Comparison of ENCODE assay signal across 8 cellular contexts in the genomic region with DNA sequence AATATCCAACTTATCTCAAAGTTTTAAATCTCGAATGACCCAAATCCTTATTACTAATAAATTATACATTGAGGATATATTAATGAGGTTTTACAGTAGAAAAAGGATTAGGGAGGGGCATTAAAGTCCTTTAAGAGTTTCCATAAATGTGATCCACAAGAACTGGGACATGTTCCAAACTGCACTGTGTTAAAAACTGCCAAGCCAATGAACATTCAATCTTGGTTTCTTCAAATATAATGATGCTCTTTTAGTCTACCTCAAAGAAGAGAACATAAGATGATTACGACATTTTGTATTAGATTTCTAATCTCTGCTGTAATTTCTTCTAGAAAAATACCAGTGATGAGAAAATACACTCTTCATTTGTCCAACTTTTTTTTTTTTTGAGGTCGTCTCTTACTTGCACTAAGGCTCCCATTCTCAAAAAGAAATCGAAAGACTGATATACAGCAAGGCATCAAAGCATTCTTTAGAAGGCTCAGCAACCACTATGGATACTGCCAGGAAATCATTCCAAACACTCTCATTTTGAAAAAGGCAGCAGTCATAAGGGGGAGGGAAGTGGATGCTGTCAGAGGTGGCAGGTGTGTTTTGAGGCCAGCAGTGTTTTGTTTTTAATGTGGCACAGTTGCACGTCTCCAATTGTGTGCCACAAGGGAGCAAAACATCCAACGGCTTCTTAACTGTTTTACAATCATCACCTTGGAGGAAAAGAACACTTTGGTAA. TPM values are rescaled to one million over a fixed set of nuclear protein-coding genes. Genes with fewer than 3 reads are reported as not detected.
DNase-seq lines count a peak whose midpoint lies in the region; ATAC-seq and TF ChIP-seq lines count a peak whose summit lies in the region.

No MANE protein-coding gene starts in this region.

- H3K9me3 Mint-ChIP-seq in WTC11: no peaks in the 10 kb centered on the region

- POLR2A ChIA-PET in BJ (lab: Charles Lee): interaction anchor here (0.7 kb wide), 1 partner anchor 35 kb away, joined by 4 read pairs; no protein-coding TSS in a partner anchor
- POLR2A ChIA-PET in WTC11 (lab: Charles Lee): interaction anchor here (0.7 kb wide), 1 partner anchor 11 kb away, joined by 6 read pairs; no protein-coding TSS in a partner anchor

- TF ChIP-seq CTCF in BJ (IDR thresholded peaks at IDR 0.05; ENCODE audit: insufficient read depth, low read depth, low read length) (no peak), HL-60 (IDR thresholded peaks at IDR 0.05; ENCODE audit: insufficient read depth, low read length) (no peak), WTC11 (IDR thresholded peaks at IDR 0.05) (no peak)

- DNase-seq in BJ (ENCODE audit: low read depth) (no peak), HL-60 (ENCODE audit: low read depth in 1 of 2, low spot score in 1 of 2) (no peak), WTC11 (ENCODE audit: low spot score) (no peak), cerebellum (ENCODE audit: low spot score) (no peak), mucosa of gallbladder (ENCODE audit: low spot score) (no peak), HK-2 (ENCODE audit: unreplicated experiment) (no peak)

- H3K36me3 ChIP-seq in BJ (ENCODE audit: control insufficient read depth, insufficient read depth, low read length) (no peaks in the 10 kb centered on the region), iPS-18a (ENCODE audit: control insufficient read depth, low read depth, low read length) (peaks cover 13% of the 10 kb centered on the region)

- no peak overlapping the region for H3K9ac ChIP-seq in iPS-18a (ENCODE audit: low read length)

- peaks cover 14% of the 10 kb centered on the region for H3K36me3 Mint-ChIP-seq in WTC11

- H3K4me1 Mint-ChIP-seq in WTC11: peaks cover 60% of the 10 kb centered on the region

- H3K9me3 ChIP-seq in iPS-18a (ENCODE audit: control insufficient read depth, low read depth, low read length): no peaks in the 10 kb centered on the region

- ATAC-seq in WTC11: no peak
- no peak for ATAC-seq in HG02870 (IDR thresholded peaks at IDR 0.05; ENCODE audit: unreplicated experiment)

- H3K27ac ChIP-seq in HL-60 (replicated peaks) (peak overlapping the region; percentile 92; the same call in 1 of the 2 replicates), iPS-18a (ENCODE audit: low read length) (no peak overlapping the region)

- peak overlapping the region; percentile 89 for H3K4me3 Mint-ChIP-seq in WTC11

- H3K27ac Mint-ChIP-seq in WTC11: peak overlapping the region; percentile 88

- CTCF ChIA-PET in BJ (lab: Yijun Ruan, JAX): interaction anchor here (0.6 kb wide), 1 partner anchor 12 kb away, joined by 3 read pairs; no protein-coding TSS in a partner anchor
- CTCF ChIA-PET in WTC11 (lab: Charles Lee): interaction anchor here (0.8 kb wide), 1 partner anchor 51 kb away, joined by 5 read pairs; no protein-coding TSS in a partner anchor

- H3K4me1 ChIP-seq in iPS-18a (ENCODE audit: control insufficient read depth, low read depth, low read length): peaks cover 38% of the 10 kb centered on the region

- H3K27me3 Mint-ChIP-seq in WTC11 (ENCODE audit: low read depth): no peaks in the 10 kb centered on the region

- H3K27me3 ChIP-seq in BJ (ENCODE audit: control insufficient read depth, insufficient read depth, low read length): no peaks in the 10 kb centered on the region
- no peaks in the 10 kb centered on the region for H3K27me3 ChIP-seq in HL-60 (ENCODE audit: insufficient read depth, poor library complexity, severe bottlenecking)
- H3K27me3 ChIP-seq in iPS-18a (ENCODE audit: control insufficient read depth, insufficient read depth, low read length): no peaks in the 10 kb centered on the region

- H3K4me3 ChIP-seq in BJ (ENCODE audit: low read depth, low read length): peak overlapping the region; percentile 87
- H3K4me3 ChIP-seq in HL-60 (replicated peaks; ENCODE audit: insufficient read depth, low read length): peak overlapping the region; percentile 13
- peak overlapping the region; percentile 87 for H3K4me3 ChIP-seq in iPS-18a (ENCODE audit: low read length)

TF ChIP-seq in WTC11, 78 proteins besides CTCF, POLR2A, EP300 and RAD21 (continues in another document):
- TF ChIP-seq TEAD4 (CRISPR knock-in tag; IDR thresholded peaks at IDR 0.05): no peak
- TF ChIP-seq, protein P1, sequence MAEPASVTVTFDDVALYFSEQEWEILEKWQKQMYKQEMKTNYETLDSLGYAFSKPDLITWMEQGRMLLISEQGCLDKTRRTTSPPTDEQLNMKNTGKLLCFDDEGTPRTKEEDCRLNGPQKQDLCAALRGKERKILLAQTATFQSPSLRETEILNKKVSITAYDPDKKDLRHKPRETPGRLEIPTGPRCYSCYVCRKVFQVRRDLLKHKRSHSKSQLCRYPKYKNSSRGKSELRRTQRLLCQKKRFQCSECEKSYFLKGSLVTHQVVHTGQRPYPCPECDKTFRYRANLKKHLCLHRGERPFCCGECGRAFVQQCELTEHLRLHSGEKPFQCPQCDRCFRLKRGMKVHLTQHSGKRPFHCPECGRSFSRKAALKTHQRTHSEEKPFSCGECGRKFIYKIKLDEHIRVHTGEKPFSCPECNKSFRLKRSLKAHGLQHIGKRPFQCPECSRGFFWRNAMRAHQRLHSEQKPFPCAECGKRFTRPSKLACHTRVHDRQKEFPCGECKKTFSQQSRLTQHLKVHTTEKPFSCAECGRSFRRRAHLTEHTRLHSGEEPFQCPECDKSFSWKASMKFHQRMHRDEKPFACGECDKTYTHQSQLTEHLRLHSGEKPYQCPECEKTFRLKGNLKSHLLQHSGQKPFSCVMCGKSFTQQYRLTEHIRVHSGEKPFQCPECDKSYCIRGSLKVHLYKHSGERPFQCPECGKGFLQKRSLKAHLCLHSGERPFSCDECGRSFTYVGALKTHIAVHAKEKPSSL (CRISPR knock-in tag; conservative IDR thresholded peaks at IDR 0.05): no peak
- TF ChIP-seq ZNF396 (CRISPR knock-in tag; IDR thresholded peaks at IDR 0.05; ENCODE audit: borderline replicate concordance): no peak
- TF ChIP-seq, protein P2, sequence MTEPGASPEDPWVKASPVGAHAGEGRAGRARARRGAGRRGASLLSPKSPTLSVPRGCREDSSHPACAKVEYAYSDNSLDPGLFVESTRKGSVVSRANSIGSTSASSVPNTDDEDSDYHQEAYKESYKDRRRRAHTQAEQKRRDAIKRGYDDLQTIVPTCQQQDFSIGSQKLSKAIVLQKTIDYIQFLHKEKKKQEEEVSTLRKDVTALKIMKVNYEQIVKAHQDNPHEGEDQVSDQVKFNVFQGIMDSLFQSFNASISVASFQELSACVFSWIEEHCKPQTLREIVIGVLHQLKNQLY (CRISPR knock-in tag; IDR thresholded peaks at IDR 0.05): no peak
- TF ChIP-seq PRRX2 (CRISPR knock-in tag; IDR thresholded peaks at IDR 0.05): no peak
- TF ChIP-seq, protein P3, sequence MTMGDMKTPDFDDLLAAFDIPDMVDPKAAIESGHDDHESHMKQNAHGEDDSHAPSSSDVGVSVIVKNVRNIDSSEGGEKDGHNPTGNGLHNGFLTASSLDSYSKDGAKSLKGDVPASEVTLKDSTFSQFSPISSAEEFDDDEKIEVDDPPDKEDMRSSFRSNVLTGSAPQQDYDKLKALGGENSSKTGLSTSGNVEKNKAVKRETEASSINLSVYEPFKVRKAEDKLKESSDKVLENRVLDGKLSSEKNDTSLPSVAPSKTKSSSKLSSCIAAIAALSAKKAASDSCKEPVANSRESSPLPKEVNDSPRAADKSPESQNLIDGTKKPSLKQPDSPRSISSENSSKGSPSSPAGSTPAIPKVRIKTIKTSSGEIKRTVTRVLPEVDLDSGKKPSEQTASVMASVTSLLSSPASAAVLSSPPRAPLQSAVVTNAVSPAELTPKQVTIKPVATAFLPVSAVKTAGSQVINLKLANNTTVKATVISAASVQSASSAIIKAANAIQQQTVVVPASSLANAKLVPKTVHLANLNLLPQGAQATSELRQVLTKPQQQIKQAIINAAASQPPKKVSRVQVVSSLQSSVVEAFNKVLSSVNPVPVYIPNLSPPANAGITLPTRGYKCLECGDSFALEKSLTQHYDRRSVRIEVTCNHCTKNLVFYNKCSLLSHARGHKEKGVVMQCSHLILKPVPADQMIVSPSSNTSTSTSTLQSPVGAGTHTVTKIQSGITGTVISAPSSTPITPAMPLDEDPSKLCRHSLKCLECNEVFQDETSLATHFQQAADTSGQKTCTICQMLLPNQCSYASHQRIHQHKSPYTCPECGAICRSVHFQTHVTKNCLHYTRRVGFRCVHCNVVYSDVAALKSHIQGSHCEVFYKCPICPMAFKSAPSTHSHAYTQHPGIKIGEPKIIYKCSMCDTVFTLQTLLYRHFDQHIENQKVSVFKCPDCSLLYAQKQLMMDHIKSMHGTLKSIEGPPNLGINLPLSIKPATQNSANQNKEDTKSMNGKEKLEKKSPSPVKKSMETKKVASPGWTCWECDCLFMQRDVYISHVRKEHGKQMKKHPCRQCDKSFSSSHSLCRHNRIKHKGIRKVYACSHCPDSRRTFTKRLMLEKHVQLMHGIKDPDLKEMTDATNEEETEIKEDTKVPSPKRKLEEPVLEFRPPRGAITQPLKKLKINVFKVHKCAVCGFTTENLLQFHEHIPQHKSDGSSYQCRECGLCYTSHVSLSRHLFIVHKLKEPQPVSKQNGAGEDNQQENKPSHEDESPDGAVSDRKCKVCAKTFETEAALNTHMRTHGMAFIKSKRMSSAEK (CRISPR knock-in tag; IDR thresholded peaks at IDR 0.05; ENCODE audit: borderline replicate concordance): no peak
- TF ChIP-seq, protein P4, sequence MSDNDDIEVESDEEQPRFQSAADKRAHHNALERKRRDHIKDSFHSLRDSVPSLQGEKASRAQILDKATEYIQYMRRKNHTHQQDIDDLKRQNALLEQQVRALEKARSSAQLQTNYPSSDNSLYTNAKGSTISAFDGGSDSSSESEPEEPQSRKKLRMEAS (CRISPR knock-in tag; IDR thresholded peaks at IDR 0.05): no peak

RNA-seq across cellular contexts. Expression of a gene that starts 1.6 kb away (rescaled TPM):
- 12.4 and 20.5 TPM in 2 replicates for polyA plus RNA-seq in BJ (2011; rRNA removed)
- 31.8 and 39.1 TPM in 2 replicates for polyA minus RNA-seq in BJ (2011; rRNA and poly(A)+ RNA removed)
- total RNA-seq in WTC11 (2021) (71.5 to 90.8 TPM (median 76.9 TPM) in 3 replicates), cerebellum (110 TPM), mucosa of gallbladder (52.9 TPM)

Comparison
In these comparisons a context has a peak if more than half of its experiments do, and no peak if none do; other contexts are left out.
1. H3K4me3 ChIP-seq: peak in every context shown above with its lines; median percentile 87 in BJ; 87 in iPS-18a; 13 in HL-60.